ENCODE assay signal across 8 cellular contexts in genomic region chr15:63157066-63157890, GRCh38. TPM values are rescaled to one million over a fixed set of nuclear protein-coding genes. Genes with fewer than 3 reads are reported as not detected.
DNase-seq lines count a peak whose midpoint lies in the region; ATAC-seq and TF ChIP-seq lines count a peak whose summit lies in the region.

Gene RPS27L (minus strand): TSS chr15:63157477. CDS start chr15:63157405, 72 bp downstream.

- H3K36me3 Mint-ChIP-seq in nephron (ENCODE audit: low read depth), result peaks cover 19% of the 10 kb centered on the region

- ATAC-seq in stimulated activated naive CD8-positive, alpha-beta T cell treated with anti-CD3 and anti-CD28 coated beads, Interleukin-15, Interleukin-2, amounts not matched to agents 100 U/mL and 50 U/mL, for 24 hours, result peak; percentile 99

- H3K27ac Mint-ChIP-seq in nephron, result peak within 1 kb of the TSS; percentile 97 to 100 (median 99)

- peaks cover 7% of the 10 kb centered on the region for H3K36me3 ChIP-seq in H7 (replicated peaks; ENCODE audit: control insufficient read depth, insufficient read depth, low read length)

- no peaks in the 10 kb centered on the region; the same call in 1 of the 2 replicates for H3K27me3 ChIP-seq in H7 (ENCODE audit: control insufficient read depth, insufficient read depth, low read length)

- DNase-seq in ELF-1 (ENCODE audit: low read depth, low spot score) (peak; percentile 97), H7 (peak; percentile 93), M059J (ENCODE audit: low read depth) (peak; percentile 92), fibroblast of pulmonary artery (ENCODE audit: low read depth) (peak; percentile 95)
- peak; percentile 82 for DNase-seq in activated T-helper 9 cell treated with anti-CD3 and anti-CD28 coated beads, Interleukin-2, amount 50 U/mL, for 16 hours (ENCODE audit: low read depth)
- DNase-seq in stimulated activated naive CD8-positive, alpha-beta T cell treated with anti-CD3 and anti-CD28 coated beads, Interleukin-15, Interleukin-2, amounts not matched to agents 100 U/mL and 50 U/mL, for 24 hours, result peak; percentile 88

- H3K4me3 Mint-ChIP-seq in nephron, result peak within 1 kb of the TSS; percentile 97 to 98 (median 98)

- TF ChIP-seq POLR2A in Raji (IDR thresholded peaks at IDR 0.05; ENCODE audit: insufficient read depth, low read depth, low read length), result peak; percentile 96

- H3K4me1 Mint-ChIP-seq in nephron, result peaks cover 5% of the 10 kb centered on the region

- no peaks in the 10 kb centered on the region for H3K9me3 Mint-ChIP-seq in nephron

- H3K4me3 ChIP-seq in H7 (ENCODE audit: insufficient read depth, low read depth, low read length), result peak within 1 kb of the TSS; percentile 87
- peak within 1 kb of the TSS; percentile 94 for H3K4me3 ChIP-seq in fibroblast of pulmonary artery (replicated peaks; ENCODE audit: low read depth, low read length)

- TF ChIP-seq CTCF in fibroblast of pulmonary artery (IDR thresholded peaks at IDR 0.05; ENCODE audit: low read length, missing control alignments) (no peak), nephron (IDR thresholded peaks at IDR 0.05; ENCODE audit: unreplicated experiment in 3 of 3) (no peak)

- no peaks in the 10 kb centered on the region for H3K27me3 Mint-ChIP-seq in nephron (ENCODE audit: low read depth)

RNA-seq across cellular contexts. Expression of gene RPS27L, which starts in this region (rescaled TPM):
- 26.9 and 29.0 TPM in 2 replicates for total RNA-seq in H7 (2014; rRNA removed; shearing (Covaris generic))
- 131 and 242 TPM in 2 replicates for total RNA-seq in M059J (2014; rRNA removed; shearing (Covaris generic))

Comparison
In these comparisons a context has a peak if more than half of its experiments do, and no peak if none do; other contexts are left out.
1. Peak in every context shown above with its lines: DNase-seq, ATAC-seq and H3K4me3 ChIP-seq.